Comparison of ENCODE assay signal across 17 cellular contexts in genomic region chr6:150689900-150690590, GRCh38.
A peak's percentile ranks its signal among the peaks of the same experiment; 100 is the strongest.
DNase-seq lines count a peak whose midpoint lies in the region; ATAC-seq and TF ChIP-seq lines count a peak whose summit lies in the region.
"Had no signal": no experiment of that assay in that cellular context is flagged by ENCODE, and none has a peak within 500 bp of the region (broad histone marks: within the 10 kb centered on the region; RNA-seq: fewer than 3 reads in every experiment).

No MANE protein-coding gene starts in this region.

- peak; percentile 81 for DNase-seq in OCI-LY7 (ENCODE audit: low spot score)
- no peak for DNase-seq in naive thymus-derived CD8-positive, alpha-beta T cell
- DNase-seq in Right ventricle myocardium inferior (ENCODE audit: missing footprints), result no peak
- DNase-seq in heart right ventricle, result no peak
- no peak for DNase-seq in NOMO-1 treated with dmso at 0.1 percent for 144 hours (lab: John Stamatoyannopoulos, UW; ENCODE audit: unreplicated experiment)
- DNase-seq: CD8-positive, alpha-beta T cell; effector CD4-positive, alpha-beta T cell; GOT3; midbrain; NCI-H1092; NCI-H446; PC-3; WERI-Rb-1 had no signal

- ATAC-seq in GM19351 (IDR thresholded peaks at IDR 0.05; ENCODE audit: unreplicated experiment) (peak; percentile 69), HG02870 (IDR thresholded peaks at IDR 0.05; ENCODE audit: unreplicated experiment) (peak; percentile 36), Right ventricle myocardium inferior (no peak), heart right ventricle (no peak)
- ATAC-seq in naive thymus-derived CD8-positive, alpha-beta T cell, result no peak
- ATAC-seq: CD8-positive, alpha-beta T cell; PC-3 had no signal

- H3K4me3 ChIP-seq in BLaER1, result no peak overlapping the region
- peak overlapping the region; percentile 29 for H3K4me3 ChIP-seq in OCI-LY7 (ENCODE audit: low read depth, low read length, poor library complexity, severe bottlenecking)
- no peak overlapping the region for H3K4me3 ChIP-seq in heart right ventricle
- H3K4me3 ChIP-seq: smooth muscle cell had no signal

- WGBS in heart right ventricle, 2 donors, result 86 to 90% methylated on average over 5 of the region's 5 CpGs

- H3K9me3 Mint-ChIP-seq in naive thymus-derived CD8-positive, alpha-beta T cell, result peaks cover 0 to 3% (median 0%) of the 10 kb centered on the region in 9 donors
- H3K9me3 Mint-ChIP-seq: CD8-positive, alpha-beta T cell had no signal

- intact Hi-C loops in OCI-LY7 (cut with micrococcal nuclease; ENCODE audit: unreplicated experiment), result loop anchor here (1.0 to 5.0 kb wide), 4 partner anchors 67 to 273 kb away; no protein-coding TSS in a partner anchor
- intact Hi-C loops in Right ventricle myocardium inferior (cut with DNase I), result loop anchor here (5.0 kb wide), 2 partner anchors 38 to 122 kb away; no protein-coding TSS in a partner anchor
- intact Hi-C loops in heart right ventricle (cut with DNase I), result loop anchor here in 5 of 10 donors (5.0 to 10.0 kb wide), 6 partner anchors 47 to 275 kb away; no protein-coding TSS in a partner anchor

- peaks cover 0 to 53% (median 0%) of the 10 kb centered on the region in 4 donors for H3K4me1 Mint-ChIP-seq in naive thymus-derived CD8-positive, alpha-beta T cell

- no TSS peak for BruUV-seq in OCI-LY7 (replicated peaks; lab: Mats Ljungman, UMichigan)

- H3K36me3 ChIP-seq in BLaER1, result peaks cover 4% of the 10 kb centered on the region; the same call in 1 of the 2 replicates
- H3K36me3 ChIP-seq in OCI-LY7 (ENCODE audit: insufficient read depth, low read length), result no peaks in the 10 kb centered on the region; the same call in 1 of the 2 replicates
- no peaks in the 10 kb centered on the region for H3K36me3 ChIP-seq in heart right ventricle
- H3K36me3 ChIP-seq: WERI-Rb-1 had no signal

- H2AFZ ChIP-seq in OCI-LY7 (ENCODE audit: low read length), result peak overlapping the region; percentile 37

- H4K20me1 ChIP-seq in BLaER1 (no peaks in the 10 kb centered on the region), OCI-LY7 (ENCODE audit: insufficient read depth, low read length) (no peaks in the 10 kb centered on the region)

- no peak overlapping the region for H3K4me3 Mint-ChIP-seq in naive thymus-derived CD8-positive, alpha-beta T cell
- H3K4me3 Mint-ChIP-seq: CD8-positive, alpha-beta T cell had no signal

- H3K27ac ChIP-seq in BLaER1 (peak overlapping the region; percentile 58), OCI-LY7 (ENCODE audit: low read depth, low read length, poor library complexity, severe bottlenecking) (peak overlapping the region; percentile 71), heart right ventricle (peak overlapping the region in 2 of 10 donors; percentile 13 to 22)
- H3K27ac ChIP-seq: WERI-Rb-1 had no signal

- no peak overlapping the region for H3K9ac ChIP-seq in BLaER1

- CTCF ChIA-PET in OCI-LY7 (lab: Charles Lee; ENCODE audit: unreplicated experiment), result interaction anchor here (0.6 to 1.2 kb wide), 2 partner anchors 51 to 90 kb away, joined by 3 to 4 read pairs; no protein-coding TSS in a partner anchor

- POLR2A ChIA-PET in OCI-LY7 (lab: Charles Lee), result interaction anchor here (0.5 to 1.6 kb wide), 7 partner anchors 9 to 248 kb away, joined by 3 to 10 read pairs (median 3); no protein-coding TSS in a partner anchor
- POLR2A ChIA-PET in naive thymus-derived CD8-positive, alpha-beta T cell (lab: Charles Lee), result no interaction called here

- H3K9me2 ChIP-seq in OCI-LY7 (ENCODE audit: insufficient read depth, low read length), result no peaks in the 10 kb centered on the region

- no peak overlapping the region for H3K27ac Mint-ChIP-seq in naive thymus-derived CD8-positive, alpha-beta T cell
- H3K27ac Mint-ChIP-seq: CD8-positive, alpha-beta T cell had no signal

- H3K4me1 ChIP-seq in BLaER1 (peaks cover 89% of the 10 kb centered on the region), OCI-LY7 (ENCODE audit: insufficient read depth, low read length, poor library complexity, severe bottlenecking) (peaks cover 59% of the 10 kb centered on the region), heart right ventricle (peaks cover 2 to 98% (median 43%) of the 10 kb centered on the region in 9 donors)

- no peaks in the 10 kb centered on the region for H3K79me2 ChIP-seq in OCI-LY7 (ENCODE audit: insufficient read depth, low read depth, low read length)

- H3K4me2 ChIP-seq in BLaER1 (peak overlapping the region; percentile 74), OCI-LY7 (ENCODE audit: low read length) (peak overlapping the region; percentile 77)
- H3K4me2 ChIP-seq: smooth muscle cell had no signal

- no peaks in the 10 kb centered on the region for H3K36me3 Mint-ChIP-seq in naive thymus-derived CD8-positive, alpha-beta T cell
- H3K36me3 Mint-ChIP-seq: CD8-positive, alpha-beta T cell had no signal

- peaks cover 0 to 3% (median 0%) of the 10 kb centered on the region in 5 donors for H3K27me3 Mint-ChIP-seq in naive thymus-derived CD8-positive, alpha-beta T cell

- H3K9me3 ChIP-seq in BLaER1 (no peaks in the 10 kb centered on the region), OCI-LY7 (ENCODE audit: low read length) (peaks cover 5% of the 10 kb centered on the region; the same call in 1 of the 2 replicates), heart right ventricle (no peaks in the 10 kb centered on the region)

- no peaks in the 10 kb centered on the region for H3K27me3 ChIP-seq in BLaER1
- H3K27me3 ChIP-seq in heart right ventricle, result no peaks in the 10 kb centered on the region

- TF ChIP-seq CTCF in OCI-LY7 (conservative IDR thresholded peaks at IDR 0.05; ENCODE audit: low read length) (no peak), heart right ventricle (IDR thresholded peaks at IDR 0.05) (no peak)

Comparison
In these comparisons a context has a peak if more than half of its experiments do, and no peak if none do; other contexts are left out.
1. ATAC-seq: peak in GM19351 (single experiment) and HG02870 (single experiment); none in naive thymus-derived CD8-positive, alpha-beta T cell (0 of 2), Right ventricle myocardium inferior (single experiment) and heart right ventricle (0 of 8).